ENCODE assay signal across 29 cellular contexts in the genomic region with DNA sequence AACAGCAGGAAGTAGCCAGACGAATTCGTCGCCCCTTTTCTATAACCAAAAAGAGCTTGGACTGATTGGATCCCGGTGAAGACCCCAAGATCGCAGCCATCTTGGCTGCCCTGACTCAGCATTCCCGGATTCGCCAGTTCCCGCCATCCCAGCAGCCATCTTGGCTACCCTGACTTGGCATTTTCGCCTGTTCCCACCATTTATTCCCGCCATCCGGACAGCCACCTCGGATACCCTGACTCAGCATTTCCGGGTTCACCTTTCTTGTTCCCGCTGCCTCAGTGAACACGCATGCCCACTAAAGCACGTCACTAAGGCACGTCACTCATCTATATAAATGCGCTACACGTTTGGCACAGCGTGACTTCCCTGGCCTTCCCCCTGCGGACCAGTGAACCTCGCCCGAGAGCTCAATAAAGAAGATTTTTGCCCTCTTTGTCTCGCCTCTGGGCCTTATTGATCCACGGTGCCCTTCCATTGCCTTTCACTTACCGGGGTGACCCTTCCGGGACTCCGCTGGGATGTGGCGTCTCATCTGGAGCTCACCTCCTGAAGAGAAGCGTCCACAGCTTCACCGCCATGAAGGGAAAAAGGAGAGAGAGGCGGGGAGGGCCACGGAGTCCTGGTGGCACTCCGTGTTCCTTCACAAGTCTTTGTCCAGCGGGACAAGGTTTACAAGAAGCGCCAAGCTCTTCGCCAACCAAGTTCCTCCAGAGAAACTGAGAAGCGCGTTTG. TPM values are rescaled to one million over a fixed set of nuclear protein-coding genes. Genes with fewer than 3 reads are reported as not detected.
DNase-seq lines count a peak whose midpoint lies in the region; TF ChIP-seq lines count a peak whose summit lies in the region.
"Had no signal": no experiment of that assay in that cellular context is flagged by ENCODE, and none has a peak within 500 bp of the region (broad histone marks: within the 10 kb centered on the region; RNA-seq: fewer than 3 reads in every experiment).

No MANE protein-coding gene starts in this region.

- no peak overlapping the region for H2BK15ac ChIP-seq in H9 (ENCODE audit: low read depth, low read length)

- no peak overlapping the region for H3K56ac ChIP-seq in H9 (ENCODE audit: insufficient read length, low read depth, low read length)

- no peak overlapping the region for H3K18ac ChIP-seq in H9 (ENCODE audit: insufficient read length, low read depth, low read length)

- no peak overlapping the region for H3K14ac ChIP-seq in H9 (ENCODE audit: insufficient read depth, low read length)

- DNase-seq in NCI-H146 (lab: John Stamatoyannopoulos, UW), result peak; percentile 56
- no peak for DNase-seq in NCI-H146 treated with DMSO at 0.1 percent for 48 hours (lab: John Stamatoyannopoulos, UW; ENCODE audit: unreplicated experiment)
- no peak for DNase-seq in H9
- peak; percentile 86 for DNase-seq in NCI-H2227 (lab: John Stamatoyannopoulos, UW; ENCODE audit: unreplicated experiment)
- no peak for DNase-seq in epithelial cell of proximal tubule (ENCODE audit: low read depth)
- DNase-seq in GM23248, result no peak
- DNase-seq in NCI-H446 treated with DMSO at 0.1 percent for 48 hours (lab: John Stamatoyannopoulos, UW), result no peak
- no peak for DNase-seq in HAP-1 (ENCODE audit: low spot score in 2 of 2)
- DNase-seq: 8988T; activated CD4-positive, alpha-beta memory T cell treated with anti-CD3 and anti-CD28 coated beads, Interleukin-2, amount 10 ng/mL, durations not matched to agents 7 days and 5 days; activated CD8-positive, alpha-beta memory T cell treated with anti-CD3 and anti-CD28 coated beads, Interleukin-2, amount 50 U/mL, for 4 hours; cortex of kidney; DND-41; effector memory CD4-positive, alpha-beta T cell; Kasumi-1; NCI-H187; NCI-H82; nephron progenitor cell; SJCRH30; stimulated activated CD4-positive, alpha-beta T cell treated with anti-CD3 and anti-CD28 coated beads, Interleukin-1b, Interleukin-23, amount 100 ng/mL, for 48 hours; stimulated activated naive CD4-positive, alpha-beta T cell treated with Interleukin-2 at 50 U/mL for 16 hours; SW 1271 had no signal

- no peak overlapping the region for H3T11ph ChIP-seq in H9 (ENCODE audit: low read length)

- H2AFZ ChIP-seq in H9 (ENCODE audit: low read length) (no peak overlapping the region), GM23248 (no peak overlapping the region)
- H2AFZ ChIP-seq: parathyroid adenoma had no signal

- H3K79me2 ChIP-seq in H9 (ENCODE audit: insufficient read depth, low read length), result no peaks in the 10 kb centered on the region
- no peaks in the 10 kb centered on the region for H3K79me2 ChIP-seq in GM23248 (ENCODE audit: insufficient read depth)
- H3K79me2 ChIP-seq: parathyroid adenoma had no signal

- H3K9ac ChIP-seq in H9 (ENCODE audit: extremely low read depth, insufficient read length, low read length), result no peak overlapping the region
- H3K9ac ChIP-seq in GM23248, result no peak overlapping the region
- H3K9ac ChIP-seq: parathyroid adenoma had no signal

- no peak overlapping the region for H3K4me3 Mint-ChIP-seq in H9
- H3K4me3 Mint-ChIP-seq: activated CD4-positive, alpha-beta memory T cell treated with anti-CD3 and anti-CD28 coated beads, Interleukin-2, amount 10 ng/mL, durations not matched to agents 7 days and 5 days; activated naive CD4-positive, alpha-beta T cell treated with anti-CD3 and anti-CD28 coated beads, Interleukin-2, amount 50 U/mL, for 24 hours; nephron progenitor cell had no signal

- H3K4me1 Mint-ChIP-seq in H9, result no peaks in the 10 kb centered on the region
- H3K4me1 Mint-ChIP-seq: activated CD4-positive, alpha-beta memory T cell treated with anti-CD3 and anti-CD28 coated beads, Interleukin-2, amount 10 ng/mL, durations not matched to agents 7 days and 5 days; activated naive CD4-positive, alpha-beta T cell treated with anti-CD3 and anti-CD28 coated beads, Interleukin-2, amount 50 U/mL, for 24 hours; CD14-positive monocyte; nephron progenitor cell had no signal

- H3K4me1 ChIP-seq in H9 (ENCODE audit: insufficient read depth, low read length) (no peaks in the 10 kb centered on the region), GM23248 (ENCODE audit: insufficient read depth) (no peaks in the 10 kb centered on the region), HAP-1 (no peaks in the 10 kb centered on the region)
- H3K4me1 ChIP-seq: parathyroid adenoma, right atrium auricular region, SJCRH30, suprapubic skin had no signal

- H2BK12ac ChIP-seq in H9 (ENCODE audit: insufficient read length, low read depth, low read length), result no peak overlapping the region

- no peaks in the 10 kb centered on the region; the same call in 1 of the 2 replicates for H3K27me3 Mint-ChIP-seq in H9 (ENCODE audit: low read depth)

- no peak overlapping the region for H4K91ac ChIP-seq in H9 (ENCODE audit: insufficient read length, low read depth, low read length)

- no peak for TF ChIP-seq CTCF in H9 (conservative IDR thresholded peaks at IDR 0.05)
- no peak for TF ChIP-seq CTCF in epithelial cell of proximal tubule (conservative IDR thresholded peaks at IDR 0.05; ENCODE audit: low read depth, low read length)

- no peak overlapping the region for H2BK20ac ChIP-seq in H9 (ENCODE audit: low read depth, low read length, poor library complexity, severe bottlenecking)

- peaks cover 18 to 32% of the 10 kb centered on the region in 2 experiments for H3K9me3 Mint-ChIP-seq in H9
- H3K9me3 Mint-ChIP-seq: activated naive CD4-positive, alpha-beta T cell treated with anti-CD3 and anti-CD28 coated beads, Interleukin-2, amount 50 U/mL, for 24 hours had no signal

- WGBS in H9 (ENCODE audit: extremely low coverage, insufficient read length, low lambda C conversion rate), result no CpG with 5 or more reads among the region's 39 CpGs
- whole genome bisulfite sequencing in GM23248 (ENCODE audit: low coverage in 1 of 2, low lambda C conversion rate in 2 of 2, missing lambda C conversion rate in 2 of 2), 2 experiments, result 67 to 73% methylated on average over 39 of the region's 39 CpGs

- H3K23ac ChIP-seq in H9 (ENCODE audit: insufficient read length, low read depth, low read length), result no peak overlapping the region

- no peaks in the 10 kb centered on the region for H3F3A ChIP-seq in GM23248 (ENCODE audit: insufficient read depth)

- H3K9me2 ChIP-seq in GM23248 (ENCODE audit: insufficient read depth), result no peaks in the 10 kb centered on the region

- H4K20me1 ChIP-seq in H9 (ENCODE audit: control insufficient read depth, insufficient read depth, insufficient read length) (no peaks in the 10 kb centered on the region), GM23248 (ENCODE audit: insufficient read depth) (no peaks in the 10 kb centered on the region)

- no peaks in the 10 kb centered on the region for H3K79me1 ChIP-seq in H9 (ENCODE audit: insufficient read depth, low read depth, low read length, poor library complexity, severe bottlenecking)

- H3K4me3 ChIP-seq in epithelial cell of proximal tubule (ENCODE audit: low read depth, low read length) (peak overlapping the region; percentile 23), GM23248 (no peak overlapping the region), HAP-1 (no peak overlapping the region)
- H3K4me3 ChIP-seq: right atrium auricular region, SJCRH30, suprapubic skin had no signal

- no peak overlapping the region for H3K4me2 ChIP-seq in H9 (ENCODE audit: insufficient read depth, insufficient read length, low read length)
- no peak overlapping the region for H3K4me2 ChIP-seq in GM23248 (ENCODE audit: unreplicated experiment)

- H3K27ac ChIP-seq in H9 (ENCODE audit: insufficient read length, low read depth, low read length) (no peak overlapping the region), GM23248 (no peak overlapping the region)
- H3K27ac ChIP-seq: epithelial cell of prostate, parathyroid adenoma, right atrium auricular region, SJCRH30, suprapubic skin had no signal

- in situ Hi-C loops in GM23248 (cut with MboI), result no loop called here
- in situ Hi-C loops in HAP-1 (cut with MboI; ENCODE audit: low sequenced_read_pairs), result no loop called here

- H3K23me2 ChIP-seq in H9 (ENCODE audit: insufficient read length, low read depth, low read length, poor library complexity, severe bottlenecking), result no peaks in the 10 kb centered on the region

- H2BK120ac ChIP-seq in H9 (ENCODE audit: low read depth, low read length, poor library complexity, severe bottlenecking), result no peak overlapping the region

- H3K36me3 Mint-ChIP-seq in H9 (ENCODE audit: insufficient read depth in 1 of 3, low read depth in 3 of 3), result peaks cover 5 to 25% (median 14%) of the 10 kb centered on the region in 3 experiments
- H3K36me3 Mint-ChIP-seq: activated naive CD4-positive, alpha-beta T cell treated with anti-CD3 and anti-CD28 coated beads, Interleukin-2, amount 50 U/mL, for 24 hours; CD14-positive monocyte had no signal

- H3K9me3 ChIP-seq in H9 (ENCODE audit: control insufficient read depth, low read depth, low read length) (no peaks in the 10 kb centered on the region), GM23248 (ENCODE audit: low read depth) (no peaks in the 10 kb centered on the region), HAP-1 (no peaks in the 10 kb centered on the region)
- H3K9me3 ChIP-seq: right atrium auricular region, SJCRH30 had no signal

- no peaks in the 10 kb centered on the region for H3K27me3 ChIP-seq in H9 (ENCODE audit: insufficient read depth, low read length)
- no peaks in the 10 kb centered on the region for H3K27me3 ChIP-seq in GM23248 (replicated peaks; ENCODE audit: insufficient read depth)
- no peaks in the 10 kb centered on the region for H3K27me3 ChIP-seq in HAP-1 (ENCODE audit: low read depth)
- H3K27me3 ChIP-seq: right atrium auricular region, SJCRH30, suprapubic skin had no signal

- H2BK5ac ChIP-seq in H9 (ENCODE audit: insufficient read length, low read length), result no peak overlapping the region

- no peak overlapping the region for H4K8ac ChIP-seq in H9 (replicated peaks; ENCODE audit: insufficient read length, low read depth, low read length)

- H3K36me3 ChIP-seq in GM23248 (ENCODE audit: low read depth) (no peaks in the 10 kb centered on the region), HAP-1 (replicated peaks) (no peaks in the 10 kb centered on the region)
- H3K36me3 ChIP-seq: right atrium auricular region, SJCRH30, suprapubic skin had no signal

- peak overlapping the region in 2 of 3 experiments; percentile 11 to 93; a peak in 3 of 7 replicates for H3K27ac Mint-ChIP-seq in H9
- H3K27ac Mint-ChIP-seq: activated CD4-positive, alpha-beta memory T cell treated with anti-CD3 and anti-CD28 coated beads, Interleukin-2, amount 10 ng/mL, durations not matched to agents 7 days and 5 days; activated naive CD4-positive, alpha-beta T cell treated with anti-CD3 and anti-CD28 coated beads, Interleukin-2, amount 50 U/mL, for 24 hours; CD14-positive monocyte; nephron progenitor cell had no signal

- H3K4ac ChIP-seq in H9 (ENCODE audit: low read depth, low read length), result no peak overlapping the region

- H4K5ac ChIP-seq in H9 (ENCODE audit: insufficient read length, low read depth, low read length), result no peak overlapping the region

- H2AK5ac ChIP-seq in H9 (ENCODE audit: insufficient read length, low read length), result no peak overlapping the region

RNA-seq across cellular contexts. Expression of gene OR56A3, which starts 4.0 kb away (rescaled TPM):
- total RNA-seq in H9 (2021) (not detected in 2 replicates), epithelial cell of proximal tubule (not detected in 2 replicates)
- total RNA-seq in GM23248 (2014; rRNA removed; shearing (Covaris generic)), result not detected in 2 replicates
- not detected in 2 replicates for polyA plus RNA-seq in GM23248 (2016; fragmentation: Nextera tagmentation; extraction: Ambion mirVana)
- total RNA-seq: activated CD4-positive, alpha-beta memory T cell treated with anti-CD3 and anti-CD28 coated beads, Interleukin-2, amount 10 ng/mL, durations not matched to agents 7 days and 5 days; glomerular endothelial cell; right atrium auricular region; SJCRH30; suprapubic skin had no signal
- polyA plus RNA-seq: CD14-positive monocyte had no signal

RNA-seq across cellular contexts. Expression of gene OR56A5, which starts 30.3 kb away (rescaled TPM):
- not detected in 2 replicates for total RNA-seq in H9 (2021)
- not detected in 2 replicates for total RNA-seq in epithelial cell of proximal tubule
- not detected in 2 replicates for total RNA-seq in GM23248 (2014; rRNA removed; shearing (Covaris generic))
- not detected in 2 replicates for polyA plus RNA-seq in GM23248 (2016; fragmentation: Nextera tagmentation; extraction: Ambion mirVana)
- total RNA-seq: activated CD4-positive, alpha-beta memory T cell treated with anti-CD3 and anti-CD28 coated beads, Interleukin-2, amount 10 ng/mL, durations not matched to agents 7 days and 5 days; glomerular endothelial cell; right atrium auricular region; SJCRH30; suprapubic skin had no signal
- polyA plus RNA-seq: CD14-positive monocyte had no signal

RNA-seq across cellular contexts. Expression of gene OR52E5, which starts 45.0 kb away (rescaled TPM):
- total RNA-seq in H9 (2021), result not detected in 2 replicates
- total RNA-seq in epithelial cell of proximal tubule, result not detected in 2 replicates
- total RNA-seq in GM23248 (2014; rRNA removed; shearing (Covaris generic)), result not detected in 2 replicates
- polyA plus RNA-seq in GM23248 (2016; fragmentation: Nextera tagmentation; extraction: Ambion mirVana), result not detected in 2 replicates
- total RNA-seq: activated CD4-positive, alpha-beta memory T cell treated with anti-CD3 and anti-CD28 coated beads, Interleukin-2, amount 10 ng/mL, durations not matched to agents 7 days and 5 days; glomerular endothelial cell; right atrium auricular region; SJCRH30; suprapubic skin had no signal
- polyA plus RNA-seq: CD14-positive monocyte had no signal

RNA-seq across cellular contexts. Expression of gene OR52L1, which starts 48.8 kb away (rescaled TPM):
- not detected in 2 replicates for total RNA-seq in H9 (2021)
- total RNA-seq in epithelial cell of proximal tubule, result not detected in 2 replicates
- total RNA-seq in GM23248 (2014; rRNA removed; shearing (Covaris generic)), result not detected in 2 replicates
- not detected in 2 replicates for polyA plus RNA-seq in GM23248 (2016; fragmentation: Nextera tagmentation; extraction: Ambion mirVana)
- total RNA-seq: activated CD4-positive, alpha-beta memory T cell treated with anti-CD3 and anti-CD28 coated beads, Interleukin-2, amount 10 ng/mL, durations not matched to agents 7 days and 5 days; glomerular endothelial cell; right atrium auricular region; SJCRH30; suprapubic skin had no signal
- polyA plus RNA-seq: CD14-positive monocyte had no signal

RNA-seq across cellular contexts. Expression of gene OR52E4, which starts 57.6 kb away (rescaled TPM):
- total RNA-seq in H9 (2021) (not detected in 2 replicates), epithelial cell of proximal tubule (not detected in 2 replicates)
- total RNA-seq in GM23248 (2014; rRNA removed; shearing (Covaris generic)), result not detected in 2 replicates
- not detected in 2 replicates for polyA plus RNA-seq in GM23248 (2016; fragmentation: Nextera tagmentation; extraction: Ambion mirVana)
- total RNA-seq: activated CD4-positive, alpha-beta memory T cell treated with anti-CD3 and anti-CD28 coated beads, Interleukin-2, amount 10 ng/mL, durations not matched to agents 7 days and 5 days; glomerular endothelial cell; right atrium auricular region; SJCRH30; suprapubic skin had no signal
- polyA plus RNA-seq: CD14-positive monocyte had no signal

Comparison
In these comparisons a context has a peak if more than half of its experiments do, and no peak if none do; other contexts are left out.
1. DNase-seq: peak in NCI-H146 (single experiment) and NCI-H2227 (single experiment); none in NCI-H146 treated with DMSO at 0.1 percent for 48 hours (single experiment), H9 (single experiment), epithelial cell of proximal tubule (single experiment), GM23248 (single experiment), NCI-H446 treated with DMSO at 0.1 percent for 48 hours (single experiment) and HAP-1 (0 of 2).